ENCODE assay signal across 28 cellular contexts in the genomic region with DNA sequence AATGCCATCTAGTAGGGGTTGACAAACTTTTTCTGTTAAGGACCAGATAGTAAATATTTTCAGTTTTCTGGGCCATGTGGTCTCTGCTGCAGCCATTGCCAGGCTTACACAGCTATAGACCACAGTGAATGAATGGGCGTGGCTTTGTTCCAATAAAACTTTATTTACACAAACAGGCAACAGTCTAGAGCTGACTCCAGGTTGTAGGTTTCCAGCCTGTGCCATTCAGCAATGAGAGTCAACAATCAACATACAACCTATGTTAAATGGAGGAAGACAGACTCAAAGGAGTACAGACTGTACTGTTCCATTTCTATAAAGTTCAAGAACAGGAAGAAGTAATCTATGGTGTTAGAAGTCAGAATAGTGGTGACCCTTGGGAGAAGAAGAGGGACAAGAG. TPM values are rescaled to one million over a fixed set of nuclear protein-coding genes. Genes with fewer than 3 reads are reported as not detected.
DNase-seq lines count a peak whose midpoint lies in the region; TF ChIP-seq lines count a peak whose summit lies in the region.
"Had no signal": no experiment of that assay in that cellular context is flagged by ENCODE, and none has a peak within 500 bp of the region (broad histone marks: within the 10 kb centered on the region; RNA-seq: fewer than 3 reads in every experiment).

No MANE protein-coding gene starts in this region.

- peak overlapping the region; percentile 44; the same call in 1 of the 2 replicates for H3K27ac ChIP-seq in BLaER1
- H3K27ac ChIP-seq in VCaP: peak overlapping the region; percentile 38
- H3K27ac ChIP-seq in mesendoderm (ENCODE audit: low read depth, low read length): no peak overlapping the region
- H3K27ac ChIP-seq: adrenal gland, lower lobe of right lung, ovary, skin epidermis had no signal

- H3K4ac ChIP-seq in mesendoderm (ENCODE audit: low read depth, low read length): no peak overlapping the region

- H3K18ac ChIP-seq in mesendoderm (ENCODE audit: low read length): no peak overlapping the region

- H2BK5ac ChIP-seq in mesendoderm (ENCODE audit: low read length): no peak overlapping the region

- H3K79me2 ChIP-seq in mesendoderm (ENCODE audit: control insufficient read depth, insufficient read depth, low read length): no peaks in the 10 kb centered on the region

- no peaks in the 10 kb centered on the region for H4K20me1 ChIP-seq in BLaER1

- H3K36me3 ChIP-seq in BLaER1: no peaks in the 10 kb centered on the region
- H3K36me3 ChIP-seq in mucosa of stomach (ENCODE audit: control insufficient read depth, insufficient read depth, low read length): no peaks in the 10 kb centered on the region
- no peaks in the 10 kb centered on the region for H3K36me3 ChIP-seq in mesendoderm (ENCODE audit: control insufficient read depth, insufficient read depth, low read length)
- H3K36me3 ChIP-seq: adrenal gland, lower lobe of right lung, ovary had no signal

- DNase-seq in LoVo (ENCODE audit: low spot score): peak; percentile 41
- DNase-seq in mesendoderm: no peak
- DNase-seq in activated CD4-positive, CD25-positive, alpha-beta regulatory T cell treated with anti-CD3 and anti-CD28 coated beads, Interleukin-2, amount 50 U/mL, for 72 hours: no peak
- DNase-seq in immature natural killer cell: no peak
- DNase-seq in activated CD4-positive, alpha-beta T cell treated with anti-CD3 and anti-CD28 coated beads for 48 hours: no peak
- DNase-seq: activated CD4-positive, alpha-beta T cell treated with anti-CD3 and anti-CD28 coated beads for 1 hour; activated CD8-positive, alpha-beta T cell treated with anti-CD3 and anti-CD28 coated beads for 36 hours; activated naive CD4-positive, alpha-beta T cell treated with anti-CD3 and anti-CD28 coated beads, Interleukin-2, amount 10 ng/mL, durations not matched to agents 7 days and 5 days; adrenal gland; CD4-positive, CD25-positive, alpha-beta regulatory T cell; central memory CD4-positive, alpha-beta T cell; DMS79 treated with DMSO at 0.1 percent for 48 hours; foreskin melanocyte; GF-D8; Kasumi-1; lower lobe of right lung; NCI-H1694; NCI-H774; ovary; stimulated activated CD4-positive, alpha-beta T cell treated with anti-CD3 and anti-CD28 coated beads, Interleukin-1b, Interleukin-23, amount 100 ng/mL, for 48 hours; stimulated activated naive CD8-positive, alpha-beta T cell treated with anti-CD3 and anti-CD28 coated beads, Interleukin-15, Interleukin-2, amounts not matched to agents 100 U/mL and 50 U/mL, for 24 hours; T-helper 2 cell had no signal

- 0 out of 2 replicates have a peak, but pooled peaks cover 3% of the 10 kb centered on the region for H3K9me3 ChIP-seq in BLaER1
- no peaks in the 10 kb centered on the region for H3K9me3 ChIP-seq in mucosa of stomach (ENCODE audit: control insufficient read depth, low read length)
- H3K9me3 ChIP-seq: adrenal gland, lower lobe of right lung, ovary had no signal

- no peaks in the 10 kb centered on the region for H3K9me3 Mint-ChIP-seq in immature natural killer cell
- H3K9me3 Mint-ChIP-seq: activated CD8-positive, alpha-beta T cell treated with anti-CD3 and anti-CD28 coated beads for 36 hours; activated T-helper 17 cell treated with anti-CD3 and anti-CD28 coated beads, Interleukin-2, amount 50 U/mL, for 72 hours had no signal

- H4K5ac ChIP-seq in mesendoderm (ENCODE audit: low read length): no peak overlapping the region

- no peaks in the 10 kb centered on the region for H3K27me3 ChIP-seq in BLaER1
- no peaks in the 10 kb centered on the region for H3K27me3 ChIP-seq in mucosa of stomach (ENCODE audit: control insufficient read depth, insufficient read depth, low read length)
- no peaks in the 10 kb centered on the region for H3K27me3 ChIP-seq in mesendoderm (ENCODE audit: insufficient read depth, low read length, poor library complexity)
- H3K27me3 ChIP-seq: ovary had no signal

- no peaks in the 10 kb centered on the region for H3K79me1 ChIP-seq in mesendoderm (ENCODE audit: low read length)

- H3K23ac ChIP-seq in mesendoderm (ENCODE audit: low read length): no peak overlapping the region

- H3K4me1 ChIP-seq in BLaER1 (peaks cover 16% of the 10 kb centered on the region), mucosa of stomach (ENCODE audit: control insufficient read depth, insufficient read depth, low read length) (peaks cover 15% of the 10 kb centered on the region), mesendoderm (ENCODE audit: control insufficient read depth, low read depth, low read length) (no peaks in the 10 kb centered on the region)
- H3K4me1 ChIP-seq: adrenal gland, lower lobe of right lung had no signal

- H2AK5ac ChIP-seq in mesendoderm (ENCODE audit: low read length): no peak overlapping the region

- H4K8ac ChIP-seq in mesendoderm (ENCODE audit: low read depth, low read length): no peak overlapping the region

- no peak overlapping the region for H3K27ac Mint-ChIP-seq in immature natural killer cell
- H3K27ac Mint-ChIP-seq: activated CD8-positive, alpha-beta T cell treated with anti-CD3 and anti-CD28 coated beads for 36 hours; activated naive CD4-positive, alpha-beta T cell treated with anti-CD3 and anti-CD28 coated beads, Interleukin-2, amount 10 ng/mL, durations not matched to agents 7 days and 5 days; activated T-helper 17 cell treated with anti-CD3 and anti-CD28 coated beads, Interleukin-2, amount 50 U/mL, for 72 hours; CD4-positive, CD25-positive, alpha-beta regulatory T cell had no signal

- peaks cover 4 to 7% (median 5%) of the 10 kb centered on the region in 3 donors for H3K27me3 Mint-ChIP-seq in immature natural killer cell (ENCODE audit: low read depth in 3 of 3)

- H3K9ac ChIP-seq in BLaER1 (0 out of 2 replicates have a peak overlapping the region, but pooled peaks have one; percentile 53), mucosa of stomach (ENCODE audit: low read length) (peak overlapping the region; percentile 41), mesendoderm (ENCODE audit: low read length) (no peak overlapping the region)

- no CpG with 5 or more reads among the region's 1 CpG for WGBS in mesendoderm (ENCODE audit: extremely low coverage, insufficient coverage, low lambda C conversion rate)

- no peak for TF ChIP-seq CTCF in VCaP (conservative IDR thresholded peaks at IDR 0.05)

- H2BK120ac ChIP-seq in mesendoderm (ENCODE audit: low read depth, low read length): no peak overlapping the region

- H3K4me2 ChIP-seq in BLaER1: peak overlapping the region; percentile 69
- no peak overlapping the region for H3K4me2 ChIP-seq in mesendoderm (ENCODE audit: low read length)

- H3K4me3 ChIP-seq in BLaER1: no peak overlapping the region
- peak overlapping the region; percentile 4 for H3K4me3 ChIP-seq in mucosa of stomach (ENCODE audit: low read length)
- H3K4me3 ChIP-seq in mesendoderm (ENCODE audit: low read length): no peak overlapping the region
- H3K4me3 ChIP-seq: adrenal gland, lower lobe of right lung, ovary, skin epidermis had no signal

- peaks cover 0 to 3% (median 0%) of the 10 kb centered on the region in 3 donors for H3K36me3 Mint-ChIP-seq in immature natural killer cell
- H3K36me3 Mint-ChIP-seq: activated naive CD4-positive, alpha-beta T cell treated with anti-CD3 and anti-CD28 coated beads, Interleukin-2, amount 10 ng/mL, durations not matched to agents 7 days and 5 days; CD4-positive, CD25-positive, alpha-beta regulatory T cell had no signal

- no peak overlapping the region for H3K4me3 Mint-ChIP-seq in immature natural killer cell
- H3K4me3 Mint-ChIP-seq: activated CD8-positive, alpha-beta T cell treated with anti-CD3 and anti-CD28 coated beads for 36 hours; activated naive CD4-positive, alpha-beta T cell treated with anti-CD3 and anti-CD28 coated beads, Interleukin-2, amount 10 ng/mL, durations not matched to agents 7 days and 5 days; activated T-helper 17 cell treated with anti-CD3 and anti-CD28 coated beads, Interleukin-2, amount 50 U/mL, for 72 hours; CD4-positive, CD25-positive, alpha-beta regulatory T cell had no signal

- no peaks in the 10 kb centered on the region for H3K4me1 Mint-ChIP-seq in immature natural killer cell
- H3K4me1 Mint-ChIP-seq: activated naive CD4-positive, alpha-beta T cell treated with anti-CD3 and anti-CD28 coated beads, Interleukin-2, amount 10 ng/mL, durations not matched to agents 7 days and 5 days; activated T-helper 17 cell treated with anti-CD3 and anti-CD28 coated beads, Interleukin-2, amount 50 U/mL, for 72 hours had no signal

- H2BK15ac ChIP-seq in mesendoderm (replicated peaks; ENCODE audit: low read depth): no peak overlapping the region

- H3K56ac ChIP-seq in mesendoderm (ENCODE audit: low read length): no peak overlapping the region

RNA-seq across cellular contexts. Expression of a gene that starts 15.2 kb away (rescaled TPM):
- polyA plus RNA-seq in mesendoderm (2013, experiment 1 of 2): 0.53 TPM
- polyA plus RNA-seq in mesendoderm (2013, experiment 2 of 2): 0.87 TPM
- polyA plus RNA-seq in immature natural killer cell: not detected
- polyA plus RNA-seq: adrenal gland; CD4-positive, CD25-positive, alpha-beta regulatory T cell; neural cell; ovary had no signal

RNA-seq across cellular contexts. Expression of a gene that starts 25.1 kb away (rescaled TPM):
- 4.5 TPM for polyA plus RNA-seq in mesendoderm (2013, experiment 1 of 2)
- 4.7 TPM for polyA plus RNA-seq in mesendoderm (2013, experiment 2 of 2)
- not detected for polyA plus RNA-seq in immature natural killer cell
- polyA plus RNA-seq: CD4-positive, CD25-positive, alpha-beta regulatory T cell; neural cell had no signal
